In genomic region chr6:57173886-57174510, GRCh38 we compare ENCODE assay signal across 8 cellular contexts. TPM values are rescaled to one million over a fixed set of nuclear protein-coding genes. Genes with fewer than 3 reads are reported as not detected.
A peak's percentile ranks its signal among the peaks of the same experiment; 100 is the strongest.
DNase-seq lines count a peak whose midpoint lies in the region; ATAC-seq and TF ChIP-seq lines count a peak whose summit lies in the region.

No MANE protein-coding gene starts in this region.

- no peak for ATAC-seq in HG03469 (IDR thresholded peaks at IDR 0.05; ENCODE audit: unreplicated experiment)

- H3K36me3 ChIP-seq in NT2/D1 (ENCODE audit: insufficient read depth, insufficient read length, low read length), result peaks cover 20% of the 10 kb centered on the region

- peak overlapping the region; percentile 61 for H3K9ac ChIP-seq in NT2/D1 (ENCODE audit: insufficient read length, low read depth)

- peaks cover 30% of the 10 kb centered on the region for H3K4me1 Mint-ChIP-seq in nephron progenitor cell

- peak overlapping the region; percentile 74 for H3K4me3 ChIP-seq in NT2/D1 (ENCODE audit: insufficient read length, low read depth)

- H3K27me3 Mint-ChIP-seq in nephron progenitor cell (ENCODE audit: low read depth, poor library complexity), result peaks cover 4% of the 10 kb centered on the region

- H3K9me3 Mint-ChIP-seq in nephron progenitor cell, result no peaks in the 10 kb centered on the region

- H3K27ac Mint-ChIP-seq in nephron progenitor cell, result no peak overlapping the region

- peak overlapping the region; percentile 89 for H3K4me3 Mint-ChIP-seq in nephron progenitor cell

- no peak for TF ChIP-seq CTCF in nephron progenitor cell (IDR thresholded peaks at IDR 0.05)

- no peaks in the 10 kb centered on the region for H3K9me3 ChIP-seq in NT2/D1 (ENCODE audit: insufficient read depth, low read length)

- H3K4me1 ChIP-seq in NT2/D1 (ENCODE audit: insufficient read depth, insufficient read length), result no peaks in the 10 kb centered on the region

- no peaks in the 10 kb centered on the region for H3K27me3 ChIP-seq in NT2/D1 (ENCODE audit: insufficient read depth, insufficient read length)

- peaks cover 16% of the 10 kb centered on the region for H3K36me3 Mint-ChIP-seq in nephron progenitor cell (ENCODE audit: low read depth)

- DNase-seq in NCI-H2107 treated with DMSO at 0.1 percent for 48 hours (lab: John Stamatoyannopoulos, UW; ENCODE audit: unreplicated experiment) (peak; percentile 4), NCI-H2107 (lab: John Stamatoyannopoulos, UW) (no peak), NT2/D1 (ENCODE audit: low read depth, low spot score) (no peak), dermis blood vessel endothelial cell (peak; percentile 53), nephron progenitor cell (no peak), HuH-7 (ENCODE audit: low spot score) (no peak)
- DNase-seq in stimulated activated CD4-positive, alpha-beta T cell treated with anti-CD3 and anti-CD28 coated beads, Interleukin-2, amount 100 ng/mL, for 24 hours, result no peak

RNA-seq across cellular contexts. Expression of gene BAG2, which starts 1.9 kb away (rescaled TPM):
- 1.5 and 2.0 TPM in 2 replicates for total RNA-seq in dermis blood vessel endothelial cell

RNA-seq across cellular contexts. Expression of gene RAB23, which starts 48.1 kb away (rescaled TPM):
- total RNA-seq in dermis blood vessel endothelial cell, result 8.1 and 9.0 TPM in 2 replicates

Comparison
In these comparisons a context has a peak if more than half of its experiments do, and no peak if none do; other contexts are left out.
1. DNase-seq: peak in NCI-H2107 treated with DMSO at 0.1 percent for 48 hours (single experiment) and dermis blood vessel endothelial cell (single experiment); none in NCI-H2107 (single experiment), NT2/D1 (single experiment), nephron progenitor cell (single experiment), stimulated activated CD4-positive, alpha-beta T cell treated with anti-CD3 and anti-CD28 coated beads, Interleukin-2, amount 100 ng/mL, for 24 hours (0 of 2) and HuH-7 (single experiment).